In genomic region chr15:52518487-52518886, GRCh38 we compare ENCODE assay signal across 1 cellular context.
TF ChIP-seq lines count a peak whose summit lies in the region.

No MANE protein-coding gene starts in this region.

TF ChIP-seq in IMR-90, 13 proteins besides CTCF, POLR2A, EP300 and RAD21:
- TF ChIP-seq USF2 (IDR thresholded peaks at IDR 0.05; ENCODE audit: low read depth, low read length) (no peak), MXI1 (IDR thresholded peaks at IDR 0.05; ENCODE audit: borderline replicate concordance, low read depth, low read length) (no peak), FOS (IDR thresholded peaks at IDR 0.05; ENCODE audit: low read depth, low read length) (no peak), NFE2L2 (IDR thresholded peaks at IDR 0.05; ENCODE audit: low read depth, low read length) (no peak), SMC3 (IDR thresholded peaks at IDR 0.05; ENCODE audit: low read depth, low read length) (no peak), RFX5 (IDR thresholded peaks at IDR 0.05; ENCODE audit: low read depth, low read length) (no peak), CHD1 (IDR thresholded peaks at IDR 0.05; ENCODE audit: low read depth, low read length) (no peak), MAZ (IDR thresholded peaks at IDR 0.05; ENCODE audit: borderline replicate concordance, low read depth, low read length) (no peak), ELK1 (IDR thresholded peaks at IDR 0.05; ENCODE audit: borderline replicate concordance, low read depth, low read length) (no peak)
